In the genomic region with DNA sequence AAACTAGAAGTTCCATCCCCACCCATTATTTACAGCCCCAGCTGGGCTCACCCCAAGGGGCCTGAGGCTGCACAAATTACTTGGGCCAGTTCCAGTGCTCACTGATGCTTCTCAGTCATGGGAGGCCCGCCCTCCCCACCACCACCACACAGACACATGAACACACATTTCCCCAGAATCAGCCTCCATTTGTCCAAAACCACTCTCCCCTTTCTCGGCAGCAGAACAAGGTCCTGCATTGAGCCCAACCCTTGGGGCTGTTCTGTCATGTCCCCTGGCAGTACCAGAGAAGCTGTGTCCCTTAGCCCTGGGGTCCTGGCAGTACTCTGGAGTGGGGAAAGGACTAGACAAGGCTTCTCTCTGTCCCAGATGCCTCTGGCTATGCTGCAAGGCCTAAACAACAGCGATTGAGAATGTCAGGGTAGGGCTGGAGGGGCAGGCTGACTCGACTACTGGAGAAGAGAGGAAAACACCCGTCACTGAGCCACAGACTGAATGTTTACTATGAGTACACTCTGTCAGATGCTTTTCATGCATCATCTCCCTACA, we compare ENCODE assay signal across 10 cellular contexts. TPM values are rescaled to one million over a fixed set of nuclear protein-coding genes. Genes with fewer than 3 reads are reported as not detected.
DNase-seq lines count a peak whose midpoint lies in the region; ATAC-seq and TF ChIP-seq lines count a peak whose summit lies in the region.
"Had no signal": no experiment of that assay in that cellular context is flagged by ENCODE, and none has a peak within 500 bp of the region (broad histone marks: within the 10 kb centered on the region; RNA-seq: fewer than 3 reads in every experiment).

No MANE protein-coding gene starts in this region.

- ATAC-seq in HG02678 (IDR thresholded peaks at IDR 0.05; ENCODE audit: unreplicated experiment) (peak; percentile 44), right cardiac atrium (peak; percentile 68 to 79), GM18511 (IDR thresholded peaks at IDR 0.05; ENCODE audit: unreplicated experiment) (no peak)
- ATAC-seq in stimulated activated naive B cell treated with anti-CD40 and anti-IgM and Interleukin-4, amounts not matched to agents 10 μg/mL and 1 μg/mL and 100 μg/mL, for 72 hours (replicated peaks) = peak; percentile 86 to 93

- H3K36me3 Mint-ChIP-seq in stimulated activated naive B cell treated with anti-CD40 and anti-IgM and Interleukin-4, amounts not matched to agents 10 μg/mL and 1 μg/mL and 100 μg/mL, for 72 hours = peaks cover 19 to 45% of the 10 kb centered on the region in 2 donors
- peaks cover 6% of the 10 kb centered on the region for H3K36me3 Mint-ChIP-seq in glutamatergic neuron (ENCODE audit: unreplicated experiment)

- no peak overlapping the region for H3K4me3 ChIP-seq in ascending aorta
- H3K4me3 ChIP-seq in right cardiac atrium (ENCODE audit: low read length) = no peak overlapping the region

- peak overlapping the region; percentile 30 to 57 for H3K27ac ChIP-seq in ascending aorta
- peak overlapping the region; percentile 79 for H3K27ac ChIP-seq in right cardiac atrium (ENCODE audit: low read length)

- H3K9me3 ChIP-seq in ascending aorta (no peaks in the 10 kb centered on the region), right cardiac atrium (ENCODE audit: control insufficient read depth, low read length) (no peaks in the 10 kb centered on the region)

- H3K27me3 ChIP-seq in ascending aorta (no peaks in the 10 kb centered on the region), right cardiac atrium (ENCODE audit: control insufficient read depth, insufficient read depth) (no peaks in the 10 kb centered on the region)

- H3K27me3 Mint-ChIP-seq in stimulated activated naive B cell treated with anti-CD40 and anti-IgM and Interleukin-4, amounts not matched to agents 10 μg/mL and 1 μg/mL and 100 μg/mL, for 72 hours = no peaks in the 10 kb centered on the region
- no peaks in the 10 kb centered on the region for H3K27me3 Mint-ChIP-seq in glutamatergic neuron (ENCODE audit: unreplicated experiment)

- peak overlapping the region; percentile 72 for H3K27ac Mint-ChIP-seq in stimulated activated naive B cell treated with anti-CD40 and anti-IgM and Interleukin-4, amounts not matched to agents 10 μg/mL and 1 μg/mL and 100 μg/mL, for 72 hours
- no peak overlapping the region for H3K27ac Mint-ChIP-seq in glutamatergic neuron (ENCODE audit: unreplicated experiment)

- no peaks in the 10 kb centered on the region for H3K4me1 ChIP-seq in ascending aorta
- H3K4me1 ChIP-seq in right cardiac atrium (ENCODE audit: control insufficient read depth, insufficient read depth, low read length) = no peaks in the 10 kb centered on the region

- H3K9me3 Mint-ChIP-seq in stimulated activated naive B cell treated with anti-CD40 and anti-IgM and Interleukin-4, amounts not matched to agents 10 μg/mL and 1 μg/mL and 100 μg/mL, for 72 hours = no peaks in the 10 kb centered on the region
- H3K9me3 Mint-ChIP-seq in glutamatergic neuron (ENCODE audit: unreplicated experiment) = peaks cover 1% of the 10 kb centered on the region

- TF ChIP-seq CTCF in ascending aorta (IDR thresholded peaks at IDR 0.05) (no peak), glutamatergic neuron (IDR thresholded peaks at IDR 0.05; ENCODE audit: partially characterized antibody, unreplicated experiment) (no peak)

- intact Hi-C loops in ascending aorta (cut with DNase I) = no loop called here
- intact Hi-C loops in right cardiac atrium (cut with DNase I) = no loop called here

- DNase-seq in ascending aorta (ENCODE audit: low spot score in 2 of 2) = no peak
- DNase-seq in right cardiac atrium = peak; percentile 48 to 83 (median 77)
- peak; percentile 23 for DNase-seq in stimulated activated naive B cell treated with anti-CD40 and anti-IgM and Interleukin-4, amounts not matched to agents 10 μg/mL and 1 μg/mL and 100 μg/mL, for 72 hours
- no peak for DNase-seq in KG1 (lab: John Stamatoyannopoulos, UW)
- DNase-seq in glutamatergic neuron = no peak
- no peak for DNase-seq in UCSD-AML1 (lab: John Stamatoyannopoulos, UW; ENCODE audit: unreplicated experiment)
- DNase-seq: activated effector memory CD4-positive, alpha-beta T cell treated with anti-CD3 and anti-CD28 coated beads, Interleukin-2, amount 50 U/mL, for 16 hours; KBM-7 had no signal

- peaks cover 25 to 29% of the 10 kb centered on the region in 2 donors for H3K4me1 Mint-ChIP-seq in stimulated activated naive B cell treated with anti-CD40 and anti-IgM and Interleukin-4, amounts not matched to agents 10 μg/mL and 1 μg/mL and 100 μg/mL, for 72 hours
- no peaks in the 10 kb centered on the region for H3K4me1 Mint-ChIP-seq in glutamatergic neuron (ENCODE audit: low read depth, unreplicated experiment)

- peak overlapping the region in 1 of 2 donors; percentile 36 for H3K4me3 Mint-ChIP-seq in stimulated activated naive B cell treated with anti-CD40 and anti-IgM and Interleukin-4, amounts not matched to agents 10 μg/mL and 1 μg/mL and 100 μg/mL, for 72 hours
- no peak overlapping the region for H3K4me3 Mint-ChIP-seq in glutamatergic neuron (ENCODE audit: unreplicated experiment)

- WGBS in right cardiac atrium = 72% methylated on average over 5 of the region's 5 CpGs

- H3K36me3 ChIP-seq in ascending aorta = peaks cover 48 to 69% of the 10 kb centered on the region in 2 donors

RNA-seq across cellular contexts. Expression of a gene that starts 21.8 kb away (rescaled TPM):
- total RNA-seq in ascending aorta = 358 TPM
- total RNA-seq in right cardiac atrium = 10 to 100 TPM; 43.2 to 85.3 (median 55.1) TPM
- 71.5 TPM for polyA plus RNA-seq in right cardiac atrium
- total RNA-seq in glutamatergic neuron (ENCODE audit: unreplicated experiment) = 119 TPM

RNA-seq across cellular contexts. Expression of a gene that starts 26.9 kb away (rescaled TPM):
- total RNA-seq in ascending aorta (12.7 TPM), right cardiac atrium (10 to 100 TPM; 41.0 to 42.8 (median 41.3) TPM), glutamatergic neuron (ENCODE audit: unreplicated experiment) (36.2 TPM)
- polyA plus RNA-seq in right cardiac atrium = 43.5 TPM

RNA-seq across cellular contexts. Expression of a gene that starts 27.2 kb away (rescaled TPM):
- total RNA-seq in ascending aorta (60.8 TPM), right cardiac atrium (10 to 100 TPM; 25.1 to 31.8 (median 27.0) TPM), glutamatergic neuron (ENCODE audit: unreplicated experiment) (30.1 TPM)
- 38.3 TPM for polyA plus RNA-seq in right cardiac atrium

RNA-seq across cellular contexts. Expression of a gene that starts 28.1 kb away (rescaled TPM):
- 69.2 TPM for total RNA-seq in ascending aorta
- 10 to 100 TPM; 14.4 to 20.4 (median 17.9) TPM for total RNA-seq in right cardiac atrium
- 20.2 TPM for polyA plus RNA-seq in right cardiac atrium
- 1.2 TPM for total RNA-seq in glutamatergic neuron (ENCODE audit: unreplicated experiment)

RNA-seq across cellular contexts. Expression of a gene that starts 42.7 kb away (rescaled TPM):
- total RNA-seq in ascending aorta (1,166 TPM), right cardiac atrium (100 to 1,000 TPM in 1 of 4 donors, 10 to 100 TPM in 3; 38.1 to 157 (median 56.4) TPM), glutamatergic neuron (ENCODE audit: unreplicated experiment) (3.1 TPM)
- polyA plus RNA-seq in right cardiac atrium = 203 TPM

Comparison
In these comparisons a context has a peak if more than half of its experiments do, and no peak if none do; other contexts are left out.
1. DNase-seq: peak in right cardiac atrium (3 of 3) and stimulated activated naive B cell treated with anti-CD40 and anti-IgM and Interleukin-4, amounts not matched to agents 10 μg/mL and 1 μg/mL and 100 μg/mL, for 72 hours (single experiment); none in ascending aorta (0 of 2), KG1 (single experiment), glutamatergic neuron (single experiment) and UCSD-AML1 (single experiment).